9 cellular contexts compared by ENCODE assay signal in genomic region chr15:90336705-90337141, GRCh38. TPM values are rescaled to one million over a fixed set of nuclear protein-coding genes. Genes with fewer than 3 reads are reported as not detected.
DNase-seq lines count a peak whose midpoint lies in the region; ATAC-seq and TF ChIP-seq lines count a peak whose summit lies in the region.
"Had no signal": no experiment of that assay in that cellular context is flagged by ENCODE, and none has a peak within 500 bp of the region (broad histone marks: within the 10 kb centered on the region; RNA-seq: fewer than 3 reads in every experiment).

No MANE protein-coding gene starts in this region.

- H3K27ac Mint-ChIP-seq in CD14-positive monocyte: peak overlapping the region; percentile 72 to 94 (median 88)
- no peak overlapping the region for H3K27ac Mint-ChIP-seq in WTC11

- H3K4me1 Mint-ChIP-seq in CD14-positive monocyte (peaks cover 33% of the 10 kb centered on the region), WTC11 (no peaks in the 10 kb centered on the region)

- peaks cover 0 to 2% (median 0%) of the 10 kb centered on the region in 3 donors for H3K27me3 Mint-ChIP-seq in CD14-positive monocyte (ENCODE audit: low read depth in 3 of 3)
- no peaks in the 10 kb centered on the region for H3K27me3 Mint-ChIP-seq in WTC11 (ENCODE audit: low read depth)

- H3K9me2 ChIP-seq in Loucy (replicated peaks; ENCODE audit: low read depth, low read length): no peaks in the 10 kb centered on the region

- H3K79me2 ChIP-seq in Loucy (ENCODE audit: insufficient read depth, low read length): no peaks in the 10 kb centered on the region

- ATAC-seq in left lung (peak; percentile 87), WTC11 (no peak), HG02840 (IDR thresholded peaks at IDR 0.05; ENCODE audit: low FRiP score, unreplicated experiment) (no peak), HG03565 (IDR thresholded peaks at IDR 0.05; ENCODE audit: unreplicated experiment) (no peak)

- H3K9me3 ChIP-seq in Loucy (ENCODE audit: insufficient read depth, low read depth, low read length) (no peaks in the 10 kb centered on the region), left lung (no peaks in the 10 kb centered on the region)

- H3F3A ChIP-seq in Loucy (ENCODE audit: low read depth): no peaks in the 10 kb centered on the region

- no peaks in the 10 kb centered on the region for H3K9me3 Mint-ChIP-seq in CD14-positive monocyte
- no peaks in the 10 kb centered on the region for H3K9me3 Mint-ChIP-seq in WTC11

- POLR2A ChIA-PET in WTC11 (lab: Charles Lee): no interaction called here

- H3K36me3 ChIP-seq in Loucy (ENCODE audit: insufficient read depth, low read length) (no peaks in the 10 kb centered on the region), left lung (no peaks in the 10 kb centered on the region)

- CTCF ChIA-PET in WTC11 (lab: Charles Lee): interaction anchor here (0.8 to 2.8 kb wide), 2 partner anchors 17 to 43 kb away, joined by 3 to 8 read pairs; no protein-coding TSS in a partner anchor

- intact Hi-C loops in CD14-positive monocyte (cut with micrococcal nuclease): no loop called here
- intact Hi-C loops in left lung (cut with DNase I): no loop called here

- H3K36me3 Mint-ChIP-seq in CD14-positive monocyte: no peaks in the 10 kb centered on the region
- H3K36me3 Mint-ChIP-seq in WTC11: no peaks in the 10 kb centered on the region

- H3K4me2 ChIP-seq in Loucy (ENCODE audit: low read depth, low read length, poor library complexity, severe bottlenecking): peak overlapping the region; percentile 52

- H2AFZ ChIP-seq in Loucy (ENCODE audit: low read length): peak overlapping the region; percentile 90

- peaks cover 13% of the 10 kb centered on the region for H3K4me1 ChIP-seq in Loucy (ENCODE audit: insufficient read depth, low read length, poor library complexity, severe bottlenecking)
- peaks cover 0 to 15% of the 10 kb centered on the region in 2 donors for H3K4me1 ChIP-seq in left lung

- H3K27ac ChIP-seq in left lung: peak overlapping the region in 1 of 2 donors; percentile 57

- TF ChIP-seq CTCF in CD14-positive monocyte (IDR thresholded peaks at IDR 0.05) (no peak), Loucy (conservative IDR thresholded peaks at IDR 0.05; ENCODE audit: low read length) (no peak), left lung (IDR thresholded peaks at IDR 0.05) (no peak), WTC11 (IDR thresholded peaks at IDR 0.05) (no peak)

- no peaks in the 10 kb centered on the region for H4K20me1 ChIP-seq in Loucy (ENCODE audit: insufficient read depth, low read length, poor library complexity, severe bottlenecking)

- H3K27me3 ChIP-seq in Loucy (ENCODE audit: insufficient read depth, low read length, poor library complexity, severe bottlenecking) (no peaks in the 10 kb centered on the region), left lung (no peaks in the 10 kb centered on the region)

- H3K9ac ChIP-seq in Loucy (ENCODE audit: low read depth, low read length, poor library complexity, severe bottlenecking): peak overlapping the region; percentile 31

- H3K4me3 ChIP-seq in Loucy (ENCODE audit: low read length, poor library complexity, severe bottlenecking) (peak overlapping the region; percentile 24), left lung (no peak overlapping the region)

- DNase-seq in CD14-positive monocyte (ENCODE audit: low spot score): peak; percentile 82
- DNase-seq in amniotic stem cell (lab: John Stamatoyannopoulos, UW): peak; percentile 75
- peak in 1 of 2 donors; percentile 59 for DNase-seq in left lung
- no peak for DNase-seq in WTC11 (ENCODE audit: low spot score)
- DNase-seq in stimulated activated CD4-positive, alpha-beta T cell treated with anti-CD3 and anti-CD28 coated beads, Interleukin-2, amount 100 ng/mL, for 48 hours: no peak
- DNase-seq: stimulated activated CD4-positive, alpha-beta T cell treated with anti-CD3 and anti-CD28 coated beads, Interleukin-4, amount 100 ng/mL, for 1 hour had no signal

- H3K4me3 Mint-ChIP-seq in CD14-positive monocyte (peak overlapping the region in 1 of 2 donors; percentile 11), WTC11 (no peak overlapping the region)

TF ChIP-seq in WTC11, 78 proteins besides CTCF, POLR2A, EP300 and RAD21:
- no peak for TF ChIP-seq JAZF1 (CRISPR knock-in tag; IDR thresholded peaks at IDR 0.05)
- TF ChIP-seq ZNF532 (CRISPR knock-in tag; IDR thresholded peaks at IDR 0.05; ENCODE audit: borderline replicate concordance): no peak
- TF ChIP-seq E2F1 (CRISPR knock-in tag; IDR thresholded peaks at IDR 0.05): no peak
- no peak for TF ChIP-seq E2F5 (CRISPR knock-in tag; IDR thresholded peaks at IDR 0.05)
- TF ChIP-seq TEAD1 (CRISPR knock-in tag; IDR thresholded peaks at IDR 0.05): no peak
- TF ChIP-seq GABPB1 (CRISPR knock-in tag; IDR thresholded peaks at IDR 0.05): no peak
- TF ChIP-seq MXD4 (CRISPR knock-in tag; IDR thresholded peaks at IDR 0.05; ENCODE audit: borderline replicate concordance): no peak
- TF ChIP-seq ATF1 (CRISPR knock-in tag; IDR thresholded peaks at IDR 0.05): no peak
- no peak for TF ChIP-seq ELF4 (CRISPR knock-in tag; IDR thresholded peaks at IDR 0.05; ENCODE audit: low read depth)
- TF ChIP-seq ZNF396 (CRISPR knock-in tag; IDR thresholded peaks at IDR 0.05; ENCODE audit: borderline replicate concordance): no peak

RNA-seq across cellular contexts. Expression of gene ZNF774, which starts 15.4 kb away (rescaled TPM):
- under 1 TPM in 1 of 2 donors, not detected in 1; 0.12 TPM for polyA plus RNA-seq in CD14-positive monocyte
- total RNA-seq in left lung (1 to 10 TPM; 3.6 to 5.4 TPM), WTC11 (2021) (2.6 to 3.6 TPM (median 2.9 TPM) in 3 replicates)

RNA-seq across cellular contexts. Expression of gene IQGAP1, which starts 51.3 kb away (rescaled TPM):
- polyA plus RNA-seq in CD14-positive monocyte: 100 to 1,000 TPM; 207 to 276 TPM
- total RNA-seq in left lung (100 to 1,000 TPM; 257 to 296 TPM), WTC11 (2021) (83.0 to 106 TPM (median 86.8 TPM) in 3 replicates)

Comparison
In these comparisons a context has a peak if more than half of its experiments do, and no peak if none do; other contexts are left out.
1. DNase-seq: peak in CD14-positive monocyte (single experiment) and amniotic stem cell (single experiment); none in WTC11 (single experiment) and stimulated activated CD4-positive, alpha-beta T cell treated with anti-CD3 and anti-CD28 coated beads, Interleukin-2, amount 100 ng/mL, for 48 hours (0 of 2).